In genomic region chr17:46953191-46953590, GRCh38 we compare ENCODE assay signal across 7 cellular contexts. TPM values are rescaled to one million over a fixed set of nuclear protein-coding genes. Genes with fewer than 3 reads are reported as not detected.
"Had no signal": no experiment of that assay in that cellular context is flagged by ENCODE, and none has a peak within 500 bp of the region (broad histone marks: within the 10 kb centered on the region; RNA-seq: fewer than 3 reads in every experiment).

No MANE protein-coding gene starts in this region.

RNA-seq across cellular contexts. Expression of gene RPRML, which starts 25.9 kb away (rescaled TPM):
- total RNA-seq: stomach, testis, thoracic aorta, thyroid gland, ureter, urinary bladder, uterus had no signal
- polyA plus RNA-seq: urinary bladder had no signal
